Comparison of ENCODE assay signal across 20 cellular contexts in the genomic region with DNA sequence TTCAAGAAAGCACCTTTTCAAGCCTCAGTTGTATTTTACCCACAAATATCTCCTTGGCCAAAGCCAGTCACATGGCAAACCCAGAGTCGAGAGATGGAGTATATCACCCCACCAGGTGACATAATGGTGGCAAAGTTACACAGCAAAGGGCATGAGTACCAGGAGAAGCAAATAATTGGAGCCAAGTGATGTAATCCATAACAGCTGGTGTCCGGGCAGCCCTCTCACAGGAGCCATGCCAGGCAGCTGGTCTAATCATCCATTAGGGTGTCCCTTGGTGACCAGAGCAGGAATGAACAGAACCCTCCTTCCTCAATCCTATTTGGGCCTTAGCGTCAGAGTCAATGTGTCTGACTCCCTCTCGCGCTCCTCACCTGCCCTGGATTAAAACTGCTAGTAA.
"Had no signal": no experiment of that assay in that cellular context is flagged by ENCODE, and none has a peak within 500 bp of the region (broad histone marks: within the 10 kb centered on the region; RNA-seq: fewer than 3 reads in every experiment).

No MANE protein-coding gene starts in this region.

- H3K27ac Mint-ChIP-seq: activated naive CD4-positive, alpha-beta T cell treated with anti-CD3 and anti-CD28 coated beads, Interleukin-2, amount 50 U/mL, for 72 hours; nephron had no signal

- ATAC-seq: activated naive CD4-positive, alpha-beta T cell treated with anti-CD3 and anti-CD28 coated beads, Interleukin-2, amount 50 U/mL, for 72 hours; esophagus mucosa; left ventricle myocardium superior; stimulated activated naive CD8-positive, alpha-beta T cell treated with anti-CD3 and anti-CD28 coated beads, Interleukin-15, Interleukin-2, amounts not matched to agents 100 U/mL and 50 U/mL, for 24 hours had no signal

- H3K4me1 Mint-ChIP-seq: nephron had no signal

- DNase-seq: activated CD4-positive, alpha-beta T cell treated with anti-CD3 and anti-CD28 coated beads for 1 hour; activated CD4-positive, alpha-beta T cell treated with anti-CD3 and anti-CD28 coated beads, Interleukin-2, amount 50 U/mL, for 1 hour; activated T-cell treated with anti-CD3 and anti-CD28 coated beads, Interleukin-2, amount 50 U/mL, for 1 hour; brain microvascular endothelial cell; caudate nucleus; effector memory CD4-positive, alpha-beta T cell; foreskin melanocyte; hippocampal formation; kidney glomerular epithelial cell; left ventricle myocardium superior; mammary epithelial cell; midbrain; ovary; stimulated activated CD4-positive, alpha-beta T cell treated with anti-CD3 and anti-CD28 coated beads, Interleukin-12 subunit alpha, Interleukin-12 subunit beta, amount 100 ng/mL, for 4 hours; stimulated activated CD4-positive, alpha-beta T cell treated with anti-CD3 and anti-CD28 coated beads, Interleukin-4, amount 100 ng/mL, for 4 hours; stimulated activated naive CD8-positive, alpha-beta T cell treated with anti-CD3 and anti-CD28 coated beads, Interleukin-15, Interleukin-2, amounts not matched to agents 100 U/mL and 50 U/mL, for 24 hours; upper lobe of left lung had no signal

- H3K36me3 Mint-ChIP-seq: activated naive CD4-positive, alpha-beta T cell treated with anti-CD3 and anti-CD28 coated beads, Interleukin-2, amount 50 U/mL, for 72 hours had no signal

- H3K4me3 Mint-ChIP-seq: nephron had no signal
